8 cellular contexts compared by ENCODE assay signal in the genomic region with DNA sequence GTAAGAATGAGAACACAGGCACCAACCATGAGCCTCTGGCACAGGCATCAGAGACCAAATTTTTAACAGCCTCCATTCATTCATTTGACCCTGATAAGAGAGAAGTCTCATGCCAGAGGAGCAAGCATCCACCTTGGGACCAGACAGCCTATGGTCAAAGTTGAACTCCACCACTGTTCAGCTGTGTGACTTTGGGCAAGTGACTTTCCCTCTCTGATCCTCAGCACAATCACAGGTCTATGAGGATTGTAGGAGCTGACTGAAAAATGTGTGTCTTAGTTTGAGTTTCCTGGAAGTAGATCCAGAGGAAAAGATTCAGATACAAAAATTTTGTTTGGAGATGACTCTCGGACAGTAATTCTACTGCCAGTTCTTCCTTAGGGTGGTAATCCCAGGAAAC.
"Had no signal": no experiment of that assay in that cellular context is flagged by ENCODE, and none has a peak within 500 bp of the region (broad histone marks: within the 10 kb centered on the region; RNA-seq: fewer than 3 reads in every experiment).

No MANE protein-coding gene starts in this region.

- FAIRE-seq: G401.6, GM12878, GM12891, GM12892, GM18507, GM19239 had no signal

- H3K4me3 ChIP-seq: GM12878 had no signal

- ATAC-seq: GM12878 had no signal

- DNase-seq: GDM1, GF-D8 had no signal
